ENCODE assay signal across 8 cellular contexts in the genomic region with DNA sequence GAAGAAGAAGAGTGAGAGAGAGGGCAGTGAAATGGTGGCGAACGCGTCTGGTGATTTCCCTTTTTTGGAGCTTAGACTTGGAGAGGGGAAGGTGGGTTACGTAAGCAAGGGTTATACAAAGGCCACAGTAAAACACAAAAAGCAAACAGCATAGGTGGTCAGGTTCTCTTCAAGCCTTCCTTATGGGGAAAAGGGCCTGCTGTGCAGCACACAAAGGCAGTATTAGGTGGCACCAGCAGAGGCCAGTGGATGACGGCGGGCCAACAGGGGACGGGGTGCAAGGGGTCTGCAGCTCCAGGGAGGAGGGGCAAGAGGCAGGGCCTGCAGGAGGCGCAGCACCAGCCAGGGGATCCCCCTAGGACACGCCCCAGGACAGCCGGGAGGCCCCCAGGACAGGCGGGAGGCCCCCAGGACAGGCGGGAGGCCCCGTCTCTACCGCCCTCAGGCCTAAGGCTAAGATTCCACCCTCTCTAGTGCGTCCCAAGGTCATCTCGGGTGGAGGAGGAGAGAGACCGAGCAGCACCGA. TPM values are rescaled to one million over a fixed set of nuclear protein-coding genes. Genes with fewer than 3 reads are reported as not detected.
A peak's percentile ranks its signal among the peaks of the same experiment; 100 is the strongest.
DNase-seq lines count a peak whose midpoint lies in the region; ATAC-seq, FAIRE-seq and TF ChIP-seq lines count a peak whose summit lies in the region.

No MANE protein-coding gene starts in this region.

- no peaks in the 10 kb centered on the region for H3K36me3 ChIP-seq in pancreas

- H3K4me1 Mint-ChIP-seq in glutamatergic neuron (ENCODE audit: low read depth, unreplicated experiment), result peaks cover 5% of the 10 kb centered on the region

- H3K4me3 ChIP-seq in AG09309 (ENCODE audit: control insufficient read depth, low read depth, low read length) (peak overlapping the region; percentile 37), pancreas (peak overlapping the region in 3 of 4 donors; percentile 21 to 46 (median 35))

- no peak for FAIRE-seq in pancreas (lab: Jason Lieb, UNC)

- no peaks in the 10 kb centered on the region for H3K36me3 Mint-ChIP-seq in glutamatergic neuron (ENCODE audit: unreplicated experiment)

- ATAC-seq in GM19452 (IDR thresholded peaks at IDR 0.05; ENCODE audit: unreplicated experiment), result peak; percentile 35
- peak; percentile 49 to 64 (median 58) for ATAC-seq in pancreas

- H3K27me3 ChIP-seq in pancreas, result no peaks in the 10 kb centered on the region

- no peak for TF ChIP-seq CTCF in AG09309 (IDR thresholded peaks at IDR 0.05; ENCODE audit: control insufficient read depth, insufficient read depth, low read depth, low read length, missing control alignments)
- no peak for TF ChIP-seq CTCF in glutamatergic neuron (IDR thresholded peaks at IDR 0.05; ENCODE audit: partially characterized antibody, unreplicated experiment)
- TF ChIP-seq CTCF in pancreas (IDR thresholded peaks at IDR 0.05), result no peak

- DNase-seq in AG09309 (ENCODE audit: low read depth) (no peak), SK-N-DZ (ENCODE audit: low spot score) (peak; percentile 55), glutamatergic neuron (peak; percentile 40), pancreas (peak in 2 of 6 donors; percentile 20 to 66), NCI-H1417 (lab: John Stamatoyannopoulos, UW) (no peak), NCI-H187 (lab: John Stamatoyannopoulos, UW) (no peak), NCI-H2029 treated with DMSO at 0.1 percent for 48 hours (lab: John Stamatoyannopoulos, UW) (no peak)

- no peak overlapping the region for H3K27ac Mint-ChIP-seq in glutamatergic neuron (ENCODE audit: unreplicated experiment)

- H3K27ac ChIP-seq in pancreas, result peak overlapping the region in 1 of 4 donors; percentile 17

- H3K4me1 ChIP-seq in pancreas, result peaks cover 0 to 8% (median 0%) of the 10 kb centered on the region in 3 donors

- H3K9me3 ChIP-seq in pancreas, result no peaks in the 10 kb centered on the region

- WGBS in pancreas, 2 donors, result 40 to 42% methylated on average over 17 to 18 of the region's 18 CpGs

- H3K9me3 Mint-ChIP-seq in glutamatergic neuron (ENCODE audit: unreplicated experiment), result peaks cover 6% of the 10 kb centered on the region

- intact Hi-C loops in pancreas (cut with DNase I), result no loop called here

- H3K27me3 Mint-ChIP-seq in glutamatergic neuron (ENCODE audit: unreplicated experiment), result peaks cover 22% of the 10 kb centered on the region

- H3K4me3 Mint-ChIP-seq in glutamatergic neuron (ENCODE audit: unreplicated experiment), result peak overlapping the region; percentile 72

RNA-seq across cellular contexts. Expression of gene NPC1, which starts 32.6 kb away (rescaled TPM):
- polyA plus RNA-seq in SK-N-DZ (2014; cell fraction: cytosol; rRNA removed), result 14.5 and 17.0 TPM in 2 replicates
- polyA plus RNA-seq in SK-N-DZ (2014; cell fraction: nucleus; rRNA removed), result 20.8 and 26.8 TPM in 2 replicates
- total RNA-seq in glutamatergic neuron (ENCODE audit: unreplicated experiment) (44.8 TPM), pancreas (10 to 100 TPM; 10.1 to 25.6 (median 11.5) TPM)
- 10 to 100 TPM in 1 of 2 donors, 1 to 10 TPM in 1; 6.2 to 10.6 TPM for polyA plus RNA-seq in pancreas

RNA-seq across cellular contexts. Expression of gene ANKRD29, which starts 43.8 kb away (rescaled TPM):
- 0.16 TPM in 1 of 2 replicates, not detected in the other for polyA plus RNA-seq in SK-N-DZ (2014; cell fraction: cytosol; rRNA removed)
- polyA plus RNA-seq in SK-N-DZ (2014; cell fraction: nucleus; rRNA removed), result not detected in 2 replicates
- total RNA-seq in glutamatergic neuron (ENCODE audit: unreplicated experiment) (not detected), pancreas (1 to 10 TPM in 1 of 6 donors, under 1 TPM in 5; 0.24 to 2.0 (median 0.49) TPM)
- 1 to 10 TPM; 1.7 to 2.0 TPM for polyA plus RNA-seq in pancreas

Comparison
In these comparisons a context has a peak if more than half of its experiments do, and no peak if none do; other contexts are left out.
1. DNase-seq: peak in SK-N-DZ (single experiment) and glutamatergic neuron (single experiment); none in AG09309 (single experiment), NCI-H1417 (0 of 3), NCI-H187 (0 of 2) and NCI-H2029 treated with DMSO at 0.1 percent for 48 hours (single experiment).